ENCODE assay signal across 38 cellular contexts in the genomic region with DNA sequence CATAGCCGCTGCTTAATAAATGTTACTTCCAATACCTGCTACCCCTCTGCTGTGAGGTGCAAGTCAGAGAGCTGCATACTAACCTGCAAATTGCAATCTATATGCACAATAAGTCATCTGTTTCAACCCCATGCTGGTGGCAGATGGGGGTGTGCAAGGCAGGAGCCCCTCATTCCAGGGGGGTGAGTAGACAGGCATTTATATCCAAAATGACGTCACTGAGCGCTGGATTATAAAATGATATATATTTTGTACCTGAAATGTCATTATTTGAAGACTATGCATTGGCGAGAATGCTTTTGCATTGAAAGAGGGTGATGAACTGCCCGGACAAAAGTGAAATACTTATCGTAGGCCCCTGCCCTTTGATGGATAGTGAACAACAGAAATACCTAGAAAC. TPM values are rescaled to one million over a fixed set of nuclear protein-coding genes. Genes with fewer than 3 reads are reported as not detected.
"Had no signal": no experiment of that assay in that cellular context is flagged by ENCODE, and none has a peak within 500 bp of the region (broad histone marks: within the 10 kb centered on the region; RNA-seq: fewer than 3 reads in every experiment).

No MANE protein-coding gene starts in this region.

- H3K36me3 ChIP-seq: MG63 had no signal

- H3K4me2 ChIP-seq: KMS-11 had no signal

- H3K9ac ChIP-seq: KMS-11 had no signal

- H3K4me3 ChIP-seq: MG63 had no signal

- H3K9me3 ChIP-seq: MG63 had no signal

- H3K27ac ChIP-seq: KMS-11 had no signal

- DNase-seq: Kasumi-1, MG63, MM.1S, MV-4-11, NCI-H1048, NCI-H1092, NCI-H1092 treated with DMSO at 0.1 percent for 48 hours, NCI-H1105, NCI-H1105 treated with DMSO at 0.1 percent for 48 hours, NCI-H1417, NCI-H1417 treated with DMSO at 0.1 percent for 48 hours, NCI-H1436, NCI-H1436 treated with DMSO at 0.1 percent for 48 hours, NCI-H146, NCI-H1694, NCI-H1694 treated with DMSO at 0.1 percent for 48 hours, NCI-H187, NCI-H187 treated with DMSO at 0.1 percent for 48 hours, NCI-H1930, NCI-H2029, NCI-H2029 treated with DMSO at 0.1 percent for 48 hours, NCI-H2081, NCI-H2081 treated with DMSO at 0.1 percent for 48 hours, NCI-H2107, NCI-H2171, NCI-H2171 treated with DMSO at 0.1 percent for 48 hours, NCI-H2227 treated with DMSO at 0.1 percent for 48 hours, NCI-H226, NCI-H345, NCI-H446, NCI-H446 treated with DMSO at 0.1 percent for 48 hours, NCI-H510A, NCI-H510A treated with DMSO at 0.1 percent for 48 hours had no signal

- H3K27me3 ChIP-seq: MG63 had no signal

RNA-seq across cellular contexts. Expression of a gene that starts 41.1 kb away (rescaled TPM):
- total RNA-seq: LHCN-M2, M059J, MCF 10A, NCI-H460 had no signal
